Comparison of ENCODE assay signal across 9 cellular contexts in the genomic region with DNA sequence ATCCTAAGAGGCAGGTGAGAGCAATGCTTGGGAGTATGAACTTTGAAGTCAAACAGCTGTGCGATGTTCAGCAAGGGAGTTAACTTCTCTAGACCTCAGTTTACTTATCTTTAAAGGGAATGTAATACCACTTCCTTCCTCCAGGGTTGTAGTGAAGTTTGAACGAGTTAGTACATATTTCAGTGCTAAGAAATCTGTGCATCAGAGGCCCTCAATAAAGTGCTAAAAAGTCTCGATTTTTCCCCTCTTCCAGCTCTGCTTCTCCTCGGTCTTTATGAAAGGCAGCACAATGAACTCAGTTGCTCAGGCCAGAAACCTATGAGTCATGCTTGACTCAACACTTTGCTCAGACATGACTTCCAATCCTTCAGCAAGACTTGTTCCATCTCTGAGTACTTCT.
DNase-seq lines count a peak whose midpoint lies in the region; ATAC-seq and TF ChIP-seq lines count a peak whose summit lies in the region.
"Had no signal": no experiment of that assay in that cellular context is flagged by ENCODE, and none has a peak within 500 bp of the region (broad histone marks: within the 10 kb centered on the region; RNA-seq: fewer than 3 reads in every experiment).

No MANE protein-coding gene starts in this region.

- CTCF ChIA-PET in Calu3 (lab: Charles Lee) = no interaction called here

- no peak for ATAC-seq in GM23338
- ATAC-seq in RWPE2 (ENCODE audit: low read depth) = peak; percentile 100
- ATAC-seq in HG02852 (IDR thresholded peaks at IDR 0.05; ENCODE audit: unreplicated experiment) = no peak
- no peak for ATAC-seq in stimulated activated naive CD8-positive, alpha-beta T cell treated with anti-CD3 and anti-CD28 coated beads, Interleukin-15, Interleukin-2, amounts not matched to agents 100 U/mL and 50 U/mL, for 24 hours

- TF ChIP-seq CTCF in Calu3 (IDR thresholded peaks at IDR 0.05; ENCODE audit: unreplicated experiment) (peak; percentile 30), GM23338 (conservative IDR thresholded peaks at IDR 0.05; ENCODE audit: low read depth in 2 of 2) (peak in 1 of 2 experiments; percentile 46; a peak in 2 of 4 replicates), RWPE2 (IDR thresholded peaks at IDR 0.05; ENCODE audit: poor library complexity, severe bottlenecking) (no peak)

- H3K27ac Mint-ChIP-seq in Calu3 (ENCODE audit: unreplicated experiment) (no peak overlapping the region), GM23338 (no peak overlapping the region)

- no peak overlapping the region; the same call in 1 of the 2 replicates for H2AFZ ChIP-seq in GM23338

- DNase-seq in Calu3 (no peak), GM23338 (ENCODE audit: low spot score) (peak; percentile 20), RWPE2 (ENCODE audit: low spot score) (no peak), islet precursor cell (peak; percentile 57), retina (no peak), 8988T (no peak)
- no peak for DNase-seq in stimulated activated naive CD8-positive, alpha-beta T cell treated with anti-CD3 and anti-CD28 coated beads, Interleukin-15, Interleukin-2, amounts not matched to agents 100 U/mL and 50 U/mL, for 24 hours
- DNase-seq: effector memory CD4-positive, alpha-beta T cell had no signal

- intact Hi-C loops in Calu3 (cut with micrococcal nuclease; ENCODE audit: unreplicated experiment) = no loop called here

- H3K79me2 ChIP-seq in GM23338 (replicated peaks; ENCODE audit: insufficient read depth) = no peaks in the 10 kb centered on the region

- H3K36me3 Mint-ChIP-seq in Calu3 (ENCODE audit: insufficient read depth, unreplicated experiment) (no peaks in the 10 kb centered on the region), GM23338 (ENCODE audit: low read depth) (no peaks in the 10 kb centered on the region)

- H3K9me3 Mint-ChIP-seq in Calu3 (ENCODE audit: low read depth, unreplicated experiment) (no peaks in the 10 kb centered on the region), GM23338 (no peaks in the 10 kb centered on the region)

- H3K9me3 ChIP-seq in RWPE2 (ENCODE audit: severe bottlenecking) = no peaks in the 10 kb centered on the region

- H3K4me1 ChIP-seq in GM23338 (ENCODE audit: insufficient read depth) = no peaks in the 10 kb centered on the region
- H3K4me1 ChIP-seq in RWPE2 (ENCODE audit: insufficient read depth, poor library complexity, severe bottlenecking) = peaks cover 10% of the 10 kb centered on the region

- H3K4me1 Mint-ChIP-seq in Calu3 (ENCODE audit: low read depth, unreplicated experiment) (peaks cover 9% of the 10 kb centered on the region), GM23338 (no peaks in the 10 kb centered on the region)

- H3K9me2 ChIP-seq in GM23338 (ENCODE audit: insufficient read depth) = no peaks in the 10 kb centered on the region

- no peaks in the 10 kb centered on the region for H3K27me3 ChIP-seq in GM23338 (ENCODE audit: insufficient read depth)
- H3K27me3 ChIP-seq in RWPE2 (ENCODE audit: insufficient read depth, poor library complexity, severe bottlenecking) = no peaks in the 10 kb centered on the region

- H3K27me3 Mint-ChIP-seq in Calu3 (ENCODE audit: unreplicated experiment) = no peaks in the 10 kb centered on the region
- no peaks in the 10 kb centered on the region for H3K27me3 Mint-ChIP-seq in GM23338 (ENCODE audit: insufficient read depth, low read depth, poor library complexity)

- H3K4me3 Mint-ChIP-seq in Calu3 (ENCODE audit: low read depth, unreplicated experiment) = no peak overlapping the region
- no peak overlapping the region for H3K4me3 Mint-ChIP-seq in GM23338

- BruUV-seq in Calu3 (replicated peaks; lab: Mats Ljungman, UMichigan) = no TSS peak

- H3K4me3 ChIP-seq in GM23338 (no peak overlapping the region), RWPE2 (ENCODE audit: severe bottlenecking) (no peak overlapping the region)

- no peak overlapping the region for H3K27ac ChIP-seq in GM23338 (ENCODE audit: low read depth)
- peak overlapping the region; percentile 52 for H3K27ac ChIP-seq in RWPE2 (ENCODE audit: poor library complexity, severe bottlenecking)

- no peaks in the 10 kb centered on the region for H4K20me1 ChIP-seq in GM23338 (replicated peaks; ENCODE audit: insufficient read depth)

- H3F3A ChIP-seq in GM23338 (replicated peaks; ENCODE audit: low read depth) = no peaks in the 10 kb centered on the region

- no peaks in the 10 kb centered on the region for H3K36me3 ChIP-seq in GM23338 (ENCODE audit: insufficient read depth)
- no peaks in the 10 kb centered on the region for H3K36me3 ChIP-seq in RWPE2 (ENCODE audit: low read depth)

- H3K4me2 ChIP-seq in GM23338 = no peak overlapping the region

TF ChIP-seq in GM23338, 12 proteins besides CTCF, POLR2A, EP300 and RAD21:
- TF ChIP-seq EZH2 (IDR thresholded peaks at IDR 0.05; ENCODE audit: low read depth, unreplicated experiment) = no peak
- no peak for TF ChIP-seq JUNB (IDR thresholded peaks at IDR 0.05; ENCODE audit: unreplicated experiment)
- TF ChIP-seq CREB1 (CRISPR knock-in tag; IDR thresholded peaks at IDR 0.05; ENCODE audit: low read depth) = no peak
- TF ChIP-seq ZNF331 (CRISPR knock-in tag; IDR thresholded peaks at IDR 0.05; ENCODE audit: low read depth) = no peak
- no peak for TF ChIP-seq EZH2phosphoT487 (IDR thresholded peaks at IDR 0.05; ENCODE audit: unreplicated experiment)
- no peak for TF ChIP-seq POLR2AphosphoS5 (IDR thresholded peaks at IDR 0.05; ENCODE audit: low read depth)

Comparison
In these comparisons a context has a peak if more than half of its experiments do, and no peak if none do; other contexts are left out.
1. DNase-seq: peak in GM23338 (single experiment) and islet precursor cell (single experiment); none in Calu3 (single experiment), RWPE2 (single experiment), stimulated activated naive CD8-positive, alpha-beta T cell treated with anti-CD3 and anti-CD28 coated beads, Interleukin-15, Interleukin-2, amounts not matched to agents 100 U/mL and 50 U/mL, for 24 hours (single experiment), retina (single experiment) and 8988T (single experiment).